ENCODE assay signal across 20 cellular contexts in genomic region chr14:104154246-104154645, GRCh38. TPM values are rescaled to one million over a fixed set of nuclear protein-coding genes. Genes with fewer than 3 reads are reported as not detected.
A peak's percentile ranks its signal among the peaks of the same experiment; 100 is the strongest.
DNase-seq lines count a peak whose midpoint lies in the region; ATAC-seq, FAIRE-seq and TF ChIP-seq lines count a peak whose summit lies in the region.
"Had no signal": no experiment of that assay in that cellular context is flagged by ENCODE, and none has a peak within 500 bp of the region (broad histone marks: within the 10 kb centered on the region; RNA-seq: fewer than 3 reads in every experiment).

No MANE protein-coding gene starts in this region.

- H2BK5ac ChIP-seq in neuronal stem cell (ENCODE audit: low read length), result peak overlapping the region; percentile 66

- no peak for ATAC-seq in pancreas
- ATAC-seq: A549; CD8-positive, alpha-beta T cell; GM12878 had no signal

- no peak overlapping the region for H3K4ac ChIP-seq in neuronal stem cell (ENCODE audit: low read length)

- H3K4me3 ChIP-seq in BLaER1 (no peak overlapping the region), neuronal stem cell (ENCODE audit: low read length in 2 of 2) (no peak overlapping the region), pancreas (no peak overlapping the region)
- H3K4me3 ChIP-seq: A549, GM12878 had no signal

- intact Hi-C loops in pancreas (cut with DNase I), result no loop called here

- POLR2A ChIA-PET in RWPE1 (lab: Yijun Ruan, JAX; ENCODE audit: low non-redundant PET), result no interaction called here

- peak overlapping the region; percentile 52 for H2AK5ac ChIP-seq in neuronal stem cell (ENCODE audit: low read depth, low read length)

- H3K79me1 ChIP-seq in neuronal stem cell (ENCODE audit: low read depth, low read length), result peaks cover 27% of the 10 kb centered on the region

- TF ChIP-seq CTCF in RWPE1 (conservative IDR thresholded peaks at IDR 0.05; ENCODE audit: low read depth) (no peak), pancreas (IDR thresholded peaks at IDR 0.05) (no peak)

- H3K4me1 ChIP-seq in BLaER1, result peaks cover 81% of the 10 kb centered on the region
- peaks cover 13 to 21% of the 10 kb centered on the region in 2 donors for H3K4me1 ChIP-seq in neuronal stem cell (ENCODE audit: control insufficient read depth in 2 of 2, insufficient read depth in 1 of 2, low read depth in 1 of 2, low read length in 2 of 2)
- peaks cover 0 to 16% (median 5%) of the 10 kb centered on the region in 3 donors for H3K4me1 ChIP-seq in pancreas
- H3K4me1 ChIP-seq: Caco-2 had no signal

- H3K14ac ChIP-seq in neuronal stem cell (ENCODE audit: low read length), result peak overlapping the region; percentile 31

- peaks cover 88% of the 10 kb centered on the region for H4K20me1 ChIP-seq in BLaER1

- no peak overlapping the region for H4K91ac ChIP-seq in neuronal stem cell (ENCODE audit: low read depth, low read length, poor library complexity)

- H2BK15ac ChIP-seq in neuronal stem cell (ENCODE audit: low read length), result no peak overlapping the region

- TF ChIP-seq POLR2A in GM12891 (IDR thresholded peaks at IDR 0.05; ENCODE audit: low read depth, low read length), result no peak

- H3K27ac ChIP-seq in BLaER1 (peak overlapping the region; percentile 35; the same call in 1 of the 2 replicates), RWPE1 (peak overlapping the region; percentile 78; the same call in 1 of the 2 replicates), neuronal stem cell (replicated peaks; ENCODE audit: low read length) (no peak overlapping the region), pancreas (no peak overlapping the region)
- H3K27ac ChIP-seq: 22Rv1, A549, C4-2B had no signal

- H3K27me3 ChIP-seq in BLaER1, result no peaks in the 10 kb centered on the region
- H3K27me3 ChIP-seq in neuronal stem cell (ENCODE audit: control insufficient read depth in 3 of 3, insufficient read depth in 3 of 3, low read depth in 1 of 3, low read length in 3 of 3), result no peaks in the 10 kb centered on the region
- no peaks in the 10 kb centered on the region for H3K27me3 ChIP-seq in pancreas

- peaks cover 38% of the 10 kb centered on the region for H3K36me3 ChIP-seq in BLaER1
- H3K36me3 ChIP-seq in neuronal stem cell (replicated peaks in 1 of 2; ENCODE audit: control insufficient read depth in 2 of 2, insufficient read depth in 2 of 2, low read length in 2 of 2), result peaks cover 4 to 14% of the 10 kb centered on the region in 2 donors
- H3K36me3 ChIP-seq in pancreas, result no peaks in the 10 kb centered on the region

- H3K18ac ChIP-seq in neuronal stem cell (ENCODE audit: low read length), result peak overlapping the region; percentile 38

- no peak overlapping the region for H2AFZ ChIP-seq in neuronal stem cell (ENCODE audit: low read length)

- DNase-seq in RWPE1 (ENCODE audit: low spot score) (no peak), neuronal stem cell (ENCODE audit: low spot score) (no peak), kidney glomerular epithelial cell (lab: John Stamatoyannopoulos, UW) (no peak), GM12891 (ENCODE audit: insufficient read length, low spot score) (no peak), pancreas (no peak)
- DNase-seq: AML-193; Caco-2; Calu3; CD4-positive, alpha-beta T cell; CD8-positive, alpha-beta T cell; DMS79 treated with DMSO at 0.1 percent for 48 hours; GDM1 had no signal

- H3K23ac ChIP-seq in neuronal stem cell (ENCODE audit: low read depth, low read length, poor library complexity), result no peak overlapping the region

- no peak overlapping the region for H2BK12ac ChIP-seq in neuronal stem cell (ENCODE audit: low read length)

- H3K9me3 ChIP-seq in BLaER1, result no peaks in the 10 kb centered on the region
- H3K9me3 ChIP-seq in neuronal stem cell (replicated peaks in 1 of 2; ENCODE audit: control insufficient read depth in 2 of 2, insufficient read depth in 1 of 2, low read depth in 1 of 2, low read length in 2 of 2), result no peaks in the 10 kb centered on the region
- no peaks in the 10 kb centered on the region for H3K9me3 ChIP-seq in pancreas
- H3K9me3 ChIP-seq: A549, Caco-2 had no signal

- H3K9ac ChIP-seq in BLaER1 (no peak overlapping the region), neuronal stem cell (ENCODE audit: low read depth, low read length, poor library complexity) (no peak overlapping the region)

- CTCF ChIA-PET in RWPE1 (lab: Yijun Ruan, JAX), result no interaction called here

- no peak for FAIRE-seq in GM12891 (lab: Jason Lieb, UNC)
- no peak for FAIRE-seq in pancreas (lab: Jason Lieb, UNC)
- FAIRE-seq: A549, D721Med, GM12878, GM19239 had no signal

- H3K4me2 ChIP-seq in BLaER1 (peak overlapping the region; percentile 80), neuronal stem cell (ENCODE audit: insufficient read depth, low read length, poor library complexity, severe bottlenecking) (no peak overlapping the region)
- H3K4me2 ChIP-seq: A549 had no signal

- no CpG with 5 or more reads among the region's 15 CpGs for WGBS in neuronal stem cell (ENCODE audit: extremely low coverage in 2 of 2, insufficient read length in 2 of 2, insufficient replicate concordance in 1 of 2), 2 donors
- WGBS in pancreas, 2 donors, result 67 to 80% methylated on average over 14 to 15 of the region's 15 CpGs

- H2BK120ac ChIP-seq in neuronal stem cell (ENCODE audit: low read depth, low read length), result no peak overlapping the region

- H4K8ac ChIP-seq in neuronal stem cell (ENCODE audit: low read depth, low read length), result no peak overlapping the region

TF ChIP-seq in GM12891, 5 proteins besides CTCF, POLR2A, EP300 and RAD21:
- TF ChIP-seq PAX5 (IDR thresholded peaks at IDR 0.05; ENCODE audit: insufficient read depth, low read length, severe bottlenecking) (no peak), TAF1 (IDR thresholded peaks at IDR 0.05; ENCODE audit: low read depth, low read length) (no peak), POLR2AphosphoS5 (IDR thresholded peaks at IDR 0.05; ENCODE audit: low read depth, low read length) (no peak), POU2F2 (IDR thresholded peaks at IDR 0.05; ENCODE audit: low read depth, low read length) (no peak), SPI1 (IDR thresholded peaks at IDR 0.05; ENCODE audit: low read depth, low read length) (no peak)

RNA-seq across cellular contexts. Expression of gene KIF26A, which starts 15.9 kb away (rescaled TPM):
- 14.6 TPM for polyA plus RNA-seq in neuronal stem cell (2013, experiment 1 of 2)
- 14.0 TPM for polyA plus RNA-seq in neuronal stem cell (2013, experiment 2 of 2)
- polyA plus RNA-seq in GM12891 (2012; ENCODE audit: low read depth, missing spikeins), result 0.03 TPM
- total RNA-seq in pancreas, result 10 to 100 TPM in 2 of 6 donors, 1 to 10 TPM in 4; 5.3 to 13.2 (median 8.4) TPM
- 1 to 10 TPM; 3.6 to 4.3 TPM for polyA plus RNA-seq in pancreas
- total RNA-seq: B cell had no signal
- polyA plus RNA-seq: GM12878 had no signal

Comparison
In these comparisons a context has a peak if more than half of its experiments do, and no peak if none do; other contexts are left out.
1. H3K27ac ChIP-seq: peak in BLaER1 (single experiment) and RWPE1 (single experiment); none in neuronal stem cell (single experiment) and pancreas (0 of 4).